In the genomic region with DNA sequence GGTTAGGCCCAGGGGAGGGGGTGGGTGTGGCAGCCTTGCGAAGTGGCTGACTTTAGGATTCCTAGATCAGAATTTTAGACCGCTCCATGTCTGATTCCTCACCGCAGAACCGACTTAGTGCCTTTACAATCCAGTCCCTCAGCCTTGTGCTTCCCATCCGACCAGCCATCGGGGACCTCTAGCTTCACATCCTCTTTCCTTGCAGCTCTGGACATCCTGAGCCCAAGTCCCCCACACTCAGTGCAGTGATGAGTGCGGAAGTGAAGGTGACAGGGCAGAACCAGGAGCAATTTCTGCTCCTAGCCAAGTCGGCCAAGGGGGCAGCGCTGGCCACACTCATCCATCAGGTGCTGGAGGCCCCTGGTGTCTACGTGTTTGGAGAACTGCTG, we compare ENCODE assay signal across 8 cellular contexts. TPM values are rescaled to one million over a fixed set of nuclear protein-coding genes. Genes with fewer than 3 reads are reported as not detected.
DNase-seq lines count a peak whose midpoint lies in the region; ATAC-seq, FAIRE-seq and TF ChIP-seq lines count a peak whose summit lies in the region.

No MANE protein-coding gene starts in this region.

- no peak overlapping the region for H3K4ac ChIP-seq in mesendoderm (ENCODE audit: low read depth, low read length)

- no peak overlapping the region for H3K23ac ChIP-seq in mesendoderm (ENCODE audit: low read length)

- no peaks in the 10 kb centered on the region for H3K9me3 ChIP-seq in tibial nerve

- H3K56ac ChIP-seq in mesendoderm (ENCODE audit: low read length), result peak overlapping the region; percentile 90

- no peak overlapping the region for H4K8ac ChIP-seq in mesendoderm (ENCODE audit: low read depth, low read length)

- H3K36me3 ChIP-seq in mesendoderm (ENCODE audit: control insufficient read depth, insufficient read depth, low read length) (no peaks in the 10 kb centered on the region), tibial nerve (peaks cover 0 to 30% (median 11%) of the 10 kb centered on the region in 3 donors)

- H3K4me1 ChIP-seq in mesendoderm (ENCODE audit: control insufficient read depth, low read depth, low read length), result peaks cover 2% of the 10 kb centered on the region
- H3K4me1 ChIP-seq in tibial nerve, result peaks cover 0 to 23% (median 11%) of the 10 kb centered on the region in 4 donors

- H3K4me3 ChIP-seq in coronary artery (peak overlapping the region; percentile 84), mesendoderm (ENCODE audit: low read length) (peak overlapping the region; percentile 41), tibial nerve (peak overlapping the region; percentile 52 to 76 (median 68))

- peak; percentile 28 for ATAC-seq in HG03175 (IDR thresholded peaks at IDR 0.05; ENCODE audit: unreplicated experiment)

- TF ChIP-seq POLR2A in GM12892 (IDR thresholded peaks at IDR 0.05; ENCODE audit: low read depth, low read length) (no peak), tibial nerve (IDR thresholded peaks at IDR 0.05) (no peak)

- peak; percentile 81 for FAIRE-seq in GM12892 (lab: Jason Lieb, UNC)

- DNase-seq in A172 (ENCODE audit: low spot score) (peak; percentile 16), GM12892 (ENCODE audit: insufficient read length) (no peak), SIG-M5 treated with dmso at 0.1 percent for 504 hours (lab: John Stamatoyannopoulos, UW; ENCODE audit: unreplicated experiment) (peak; percentile 73), coronary artery (ENCODE audit: low spot score) (no peak), mesendoderm (peak; percentile 47), tibial nerve (ENCODE audit: low spot score in 2 of 2) (no peak), DMS153 treated with DMSO at 0.1 percent for 48 hours (lab: John Stamatoyannopoulos, UW; ENCODE audit: unreplicated experiment) (no peak)

- no peak overlapping the region for H2BK15ac ChIP-seq in mesendoderm (replicated peaks; ENCODE audit: low read depth)

- peak overlapping the region; percentile 76 for H3K9ac ChIP-seq in mesendoderm (ENCODE audit: low read length)

- H3K27ac ChIP-seq in coronary artery (peak overlapping the region; percentile 46 to 90), mesendoderm (ENCODE audit: low read depth, low read length) (peak overlapping the region; percentile 28), tibial nerve (peak overlapping the region; percentile 32 to 93 (median 86))

- no peak overlapping the region for H2BK5ac ChIP-seq in mesendoderm (ENCODE audit: low read length)

- H3K27me3 ChIP-seq in mesendoderm (ENCODE audit: insufficient read depth, low read length, poor library complexity) (no peaks in the 10 kb centered on the region), tibial nerve (no peaks in the 10 kb centered on the region)

- H4K5ac ChIP-seq in mesendoderm (ENCODE audit: low read length), result no peak overlapping the region

- WGBS in mesendoderm (ENCODE audit: extremely low coverage, insufficient coverage, low lambda C conversion rate), result no CpG with 5 or more reads among the region's 10 CpGs
- 6 to 14% methylated on average over 10 of the region's 10 CpGs for WGBS in tibial nerve, 2 donors

- peak overlapping the region; percentile 87 for H3K4me2 ChIP-seq in mesendoderm (ENCODE audit: low read length)

- no peak overlapping the region for H2BK120ac ChIP-seq in mesendoderm (ENCODE audit: low read depth, low read length)

- peaks cover 2% of the 10 kb centered on the region for H3K79me1 ChIP-seq in mesendoderm (ENCODE audit: low read length)

- TF ChIP-seq CTCF in coronary artery (IDR thresholded peaks at IDR 0.05) (no peak), tibial nerve (IDR thresholded peaks at IDR 0.05) (no peak)

- no peak for TF ChIP-seq EP300 in tibial nerve (IDR thresholded peaks at IDR 0.05)

- H3K18ac ChIP-seq in mesendoderm (ENCODE audit: low read length), result no peak overlapping the region

- H3K79me2 ChIP-seq in mesendoderm (ENCODE audit: control insufficient read depth, insufficient read depth, low read length), result no peaks in the 10 kb centered on the region

- H2AK5ac ChIP-seq in mesendoderm (ENCODE audit: low read length), result no peak overlapping the region

RNA-seq across cellular contexts. Expression of gene COPS7A, which starts 0.6 kb away (rescaled TPM):
- 40.7 and 45.7 TPM in 2 replicates for total RNA-seq in A172 (2014; rRNA removed; shearing (Covaris generic))
- polyA plus RNA-seq in GM12892 (2012; ENCODE audit: missing spikeins), result 37.3 TPM
- polyA plus RNA-seq in mesendoderm (2013, experiment 1 of 2), result 34.9 TPM
- polyA plus RNA-seq in mesendoderm (2013, experiment 2 of 2), result 35.6 TPM
- 10 to 100 TPM; 46.9 to 74.4 (median 70.0) TPM for total RNA-seq in tibial nerve

RNA-seq across cellular contexts. Expression of gene PIANP, which starts 23.8 kb away (rescaled TPM):
- 0.24 and 2.3 TPM in 2 replicates for total RNA-seq in A172 (2014; rRNA removed; shearing (Covaris generic))
- 0.30 TPM for polyA plus RNA-seq in GM12892 (2012; ENCODE audit: missing spikeins)
- 2.7 TPM for polyA plus RNA-seq in mesendoderm (2013, experiment 1 of 2)
- polyA plus RNA-seq in mesendoderm (2013, experiment 2 of 2), result 2.8 TPM
- under 1 TPM in 2 of 4 donors, not detected in 2; 0.21 to 0.39 TPM for total RNA-seq in tibial nerve

RNA-seq across cellular contexts. Expression of gene MLF2, which starts 28.5 kb away (rescaled TPM):
- total RNA-seq in A172 (2014; rRNA removed; shearing (Covaris generic)), result 168 and 187 TPM in 2 replicates
- polyA plus RNA-seq in GM12892 (2012; ENCODE audit: missing spikeins), result 82.5 TPM
- polyA plus RNA-seq in mesendoderm (2013, experiment 1 of 2), result 166 TPM
- polyA plus RNA-seq in mesendoderm (2013, experiment 2 of 2), result 166 TPM
- total RNA-seq in tibial nerve, result 100 to 1,000 TPM; 103 to 205 (median 133) TPM

RNA-seq across cellular contexts. Expression of gene ZNF384, which starts 35.2 kb away (rescaled TPM):
- 6.4 and 9.2 TPM in 2 replicates for total RNA-seq in A172 (2014; rRNA removed; shearing (Covaris generic))
- 34.4 TPM for polyA plus RNA-seq in GM12892 (2012; ENCODE audit: missing spikeins)
- 57.5 TPM for polyA plus RNA-seq in mesendoderm (2013, experiment 1 of 2)
- 61.4 TPM for polyA plus RNA-seq in mesendoderm (2013, experiment 2 of 2)
- total RNA-seq in tibial nerve, result 10 to 100 TPM; 26.2 to 52.5 (median 38.2) TPM

RNA-seq across cellular contexts. Expression of gene PTMS, which starts 41.8 kb away (rescaled TPM):
- total RNA-seq in A172 (2014; rRNA removed; shearing (Covaris generic)), result 86.8 and 166 TPM in 2 replicates
- polyA plus RNA-seq in GM12892 (2012; ENCODE audit: missing spikeins), result 29.4 TPM
- polyA plus RNA-seq in mesendoderm (2013, experiment 1 of 2), result 296 TPM
- 299 TPM for polyA plus RNA-seq in mesendoderm (2013, experiment 2 of 2)
- total RNA-seq in tibial nerve, result 100 to 1,000 TPM; 112 to 225 (median 174) TPM

Comparison
In these comparisons a context has a peak if more than half of its experiments do, and no peak if none do; other contexts are left out.
1. DNase-seq: peak in A172 (single experiment), SIG-M5 treated with dmso at 0.1 percent for 504 hours (single experiment) and mesendoderm (single experiment); none in GM12892 (single experiment), coronary artery (single experiment), tibial nerve (0 of 2) and DMS153 treated with DMSO at 0.1 percent for 48 hours (single experiment).
2. H3K27ac ChIP-seq: peak in every context shown above with its lines; median percentile 86 in tibial nerve; 68 in coronary artery; 28 in mesendoderm.
3. Peak in every context shown above with its lines, with median percentiles within 50 percentile points of each other: H3K4me3 ChIP-seq.